ENCODE assay signal across 19 cellular contexts in genomic region chr11:33110083-33110482, GRCh38. TPM values are rescaled to one million over a fixed set of nuclear protein-coding genes. Genes with fewer than 3 reads are reported as not detected.
DNase-seq lines count a peak whose midpoint lies in the region; ATAC-seq and TF ChIP-seq lines count a peak whose summit lies in the region.
"Had no signal": no experiment of that assay in that cellular context is flagged by ENCODE, and none has a peak within 500 bp of the region (broad histone marks: within the 10 kb centered on the region; RNA-seq: fewer than 3 reads in every experiment).

No MANE protein-coding gene starts in this region.

- H3K27me3 ChIP-seq in heart left ventricle (no peaks in the 10 kb centered on the region), left ventricle myocardium inferior (ENCODE audit: low read depth) (no peaks in the 10 kb centered on the region), skeletal muscle tissue (ENCODE audit: control insufficient read depth in 3 of 3, insufficient read depth in 3 of 3, low read length in 3 of 3) (no peaks in the 10 kb centered on the region)

- H3K4me1 ChIP-seq in heart left ventricle (peaks cover 0 to 10% (median 0%) of the 10 kb centered on the region in 12 donors), left ventricle myocardium inferior (peaks cover 13% of the 10 kb centered on the region), skeletal muscle tissue (ENCODE audit: control insufficient read depth in 3 of 3, insufficient read depth in 3 of 3, low read length in 3 of 3) (peaks cover 0 to 6% (median 0%) of the 10 kb centered on the region in 3 donors)
- H3K4me1 ChIP-seq: HAP-1 had no signal

- no peak overlapping the region for H3K27ac ChIP-seq in heart left ventricle
- no peak overlapping the region for H3K27ac ChIP-seq in left ventricle myocardium inferior (replicated peaks)
- peak overlapping the region; percentile 32 for H3K27ac ChIP-seq in skeletal muscle tissue (ENCODE audit: low read depth, low read length)
- H3K27ac ChIP-seq: PC-9 had no signal

- no peak overlapping the region for H3K9ac ChIP-seq in skeletal muscle tissue (ENCODE audit: low read depth in 1 of 3, low read length in 3 of 3)

- H3K9me3 ChIP-seq in heart left ventricle (no peaks in the 10 kb centered on the region), left ventricle myocardium inferior (replicated peaks) (no peaks in the 10 kb centered on the region), skeletal muscle tissue (ENCODE audit: control insufficient read depth in 3 of 3, low read length in 3 of 3) (no peaks in the 10 kb centered on the region)
- H3K9me3 ChIP-seq: HAP-1 had no signal

- 38 to 56% (median 45%) methylated on average over 1 of the region's 1 CpG for WGBS in heart left ventricle, 4 donors

- H3K4me3 ChIP-seq in heart left ventricle (no peak overlapping the region), left ventricle myocardium inferior (no peak overlapping the region), skeletal muscle tissue (ENCODE audit: low read length in 3 of 3) (no peak overlapping the region)
- H3K4me3 ChIP-seq: HAP-1, PC-9 had no signal

- no peak for TF ChIP-seq CTCF in heart left ventricle (IDR thresholded peaks at IDR 0.05)
- no peak for TF ChIP-seq CTCF in left ventricle myocardium inferior (IDR thresholded peaks at IDR 0.05; ENCODE audit: borderline replicate concordance)

- peaks cover 0 to 19% (median 8%) of the 10 kb centered on the region in 9 donors for H3K36me3 ChIP-seq in heart left ventricle
- H3K36me3 ChIP-seq in left ventricle myocardium inferior: peaks cover 13% of the 10 kb centered on the region
- peaks cover 0 to under 1% (median 0%) of the 10 kb centered on the region in 3 donors for H3K36me3 ChIP-seq in skeletal muscle tissue (ENCODE audit: control insufficient read depth in 3 of 3, insufficient read depth in 3 of 3, low read length in 3 of 3)

- peak in 1 of 5 donors; percentile 39 for DNase-seq in heart left ventricle
- no peak for DNase-seq in left ventricle myocardium inferior
- peak; percentile 15 for DNase-seq in NCI-H69 (lab: John Stamatoyannopoulos, UW)
- peak; percentile 15 for DNase-seq in left kidney (ENCODE audit: low read depth, low spot score)
- DNase-seq in stimulated activated naive CD4-positive, alpha-beta T cell (lab: John Stamatoyannopoulos, UW): no peak
- no peak for DNase-seq in NCI-H345 treated with DMSO at 0.1 percent for 48 hours (lab: John Stamatoyannopoulos, UW; ENCODE audit: unreplicated experiment)
- DNase-seq in cortex of kidney (lab: John Stamatoyannopoulos, UW): no peak
- DNase-seq: ACHN; CD4-positive, alpha-beta T cell; EL; MM.1S; NCI-H1105; NCI-H1694 treated with DMSO at 0.1 percent for 48 hours; NCI-H524 treated with DMSO at 0.1 percent for 48 hours; PC-9 had no signal

- peak; percentile 51 to 87 (median 60) for ATAC-seq in heart left ventricle
- ATAC-seq: HepG2, SK-N-SH treated with all-trans-retinoic acid at 6 μM for 48 hours had no signal

- TF ChIP-seq POLR2A in heart left ventricle (IDR thresholded peaks at IDR 0.05): no peak

- intact Hi-C loops in heart left ventricle (cut with DNase I): no loop called here
- intact Hi-C loops in left ventricle myocardium inferior (cut with micrococcal nuclease): no loop called here

RNA-seq across cellular contexts. Expression of gene CSTF3, which starts 51.2 kb away (rescaled TPM):
- 10 to 100 TPM in 6 of 9 donors, 1 to 10 TPM in 3; 5.9 to 15.6 (median 13.2) TPM for total RNA-seq in heart left ventricle
- 10 to 100 TPM; 10.5 to 23.6 TPM for polyA plus RNA-seq in heart left ventricle
- total RNA-seq in left ventricle myocardium inferior: 11.1 TPM
- 50.6 TPM for total RNA-seq in skeletal muscle tissue

Comparison
In these comparisons a context has a peak if more than half of its experiments do, and no peak if none do; other contexts are left out.
1. DNase-seq: peak in NCI-H69 (single experiment) and left kidney (single experiment); none in left ventricle myocardium inferior (single experiment), stimulated activated naive CD4-positive, alpha-beta T cell (0 of 6), NCI-H345 treated with DMSO at 0.1 percent for 48 hours (single experiment) and cortex of kidney (single experiment).